ENCODE assay signal across 9 cellular contexts in the genomic region with DNA sequence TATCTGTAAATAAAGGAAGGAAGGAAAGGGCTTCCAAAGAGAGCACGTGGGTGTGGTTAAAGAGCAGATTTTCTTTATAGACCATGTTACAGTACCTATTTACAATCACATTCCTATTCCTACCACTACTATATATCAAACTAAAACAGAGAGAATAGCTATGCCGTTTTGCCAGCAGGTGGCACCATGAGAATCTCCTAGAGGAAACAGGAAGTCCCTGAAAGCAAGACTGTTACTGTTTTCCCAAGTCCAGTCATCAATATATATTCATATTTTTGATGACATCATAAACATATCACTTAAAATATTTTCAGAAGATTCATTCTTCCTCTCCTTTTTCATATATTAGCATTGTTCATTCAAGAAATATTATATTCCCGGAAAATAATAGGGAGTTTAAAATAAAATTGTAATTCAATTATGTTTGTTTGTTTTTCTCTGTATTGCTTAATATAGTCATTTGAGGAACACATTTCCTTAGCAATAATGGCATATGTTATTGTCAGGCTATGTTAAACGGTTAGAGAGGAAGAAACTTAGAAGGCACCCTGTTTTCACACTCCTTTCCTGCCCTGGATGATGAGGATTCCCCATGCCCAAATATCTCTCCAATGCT. TPM values are rescaled to one million over a fixed set of nuclear protein-coding genes. Genes with fewer than 3 reads are reported as not detected.
DNase-seq lines count a peak whose midpoint lies in the region; ATAC-seq and TF ChIP-seq lines count a peak whose summit lies in the region.
"Had no signal": no experiment of that assay in that cellular context is flagged by ENCODE, and none has a peak within 500 bp of the region (broad histone marks: within the 10 kb centered on the region; RNA-seq: fewer than 3 reads in every experiment).

No MANE protein-coding gene starts in this region.

- H3K36me3 Mint-ChIP-seq in CD8-positive, alpha-beta T cell = no peaks in the 10 kb centered on the region
- no peaks in the 10 kb centered on the region for H3K36me3 Mint-ChIP-seq in activated CD4-positive, alpha-beta memory T cell treated with anti-CD3 and anti-CD28 coated beads, Interleukin-2, amount 10 ng/mL, durations not matched to agents 7 days and 5 days (ENCODE audit: low read depth)
- no peaks in the 10 kb centered on the region for H3K36me3 Mint-ChIP-seq in nephron progenitor cell (ENCODE audit: low read depth)

- no peaks in the 10 kb centered on the region for H3K9me3 ChIP-seq in CD8-positive, alpha-beta T cell (ENCODE audit: low read length)
- H3K9me3 ChIP-seq in esophagus squamous epithelium = no peaks in the 10 kb centered on the region
- no peaks in the 10 kb centered on the region for H3K9me3 ChIP-seq in tibial artery

- peaks cover 4% of the 10 kb centered on the region for H3K27me3 Mint-ChIP-seq in CD8-positive, alpha-beta T cell (ENCODE audit: low read depth)
- peaks cover 8% of the 10 kb centered on the region for H3K27me3 Mint-ChIP-seq in activated CD4-positive, alpha-beta memory T cell treated with anti-CD3 and anti-CD28 coated beads, Interleukin-2, amount 10 ng/mL, durations not matched to agents 7 days and 5 days
- H3K27me3 Mint-ChIP-seq in nephron progenitor cell (ENCODE audit: low read depth, poor library complexity) = peaks cover 4% of the 10 kb centered on the region

- no peak overlapping the region for H3K27ac Mint-ChIP-seq in CD8-positive, alpha-beta T cell
- no peak overlapping the region for H3K27ac Mint-ChIP-seq in activated CD4-positive, alpha-beta memory T cell treated with anti-CD3 and anti-CD28 coated beads, Interleukin-2, amount 10 ng/mL, durations not matched to agents 7 days and 5 days
- no peak overlapping the region for H3K27ac Mint-ChIP-seq in nephron progenitor cell

- H3K27ac ChIP-seq in CD8-positive, alpha-beta T cell (ENCODE audit: low read depth, low read length) = no peak overlapping the region
- H3K27ac ChIP-seq in esophagus squamous epithelium = no peak overlapping the region
- peak overlapping the region; percentile 62 to 88 for H3K27ac ChIP-seq in tibial artery

- POLR2A ChIA-PET in CD8-positive, alpha-beta T cell (lab: Charles Lee) = no interaction called here
- POLR2A ChIA-PET in activated CD4-positive, alpha-beta memory T cell treated with anti-CD3 and anti-CD28 coated beads, Interleukin-2, amount 10 ng/mL, durations not matched to agents 7 days and 5 days (lab: Charles Lee) = interaction anchor here (1.2 kb wide), 1 partner anchor 467 kb away, joined by 4 read pairs; the partner anchor contains the start of gene NUF2

- H3K4me3 Mint-ChIP-seq in CD8-positive, alpha-beta T cell = no peak overlapping the region
- H3K4me3 Mint-ChIP-seq in activated CD4-positive, alpha-beta memory T cell treated with anti-CD3 and anti-CD28 coated beads, Interleukin-2, amount 10 ng/mL, durations not matched to agents 7 days and 5 days = no peak overlapping the region
- H3K4me3 Mint-ChIP-seq in nephron progenitor cell = no peak overlapping the region

- H3K9me3 Mint-ChIP-seq in CD8-positive, alpha-beta T cell = no peaks in the 10 kb centered on the region
- no peaks in the 10 kb centered on the region for H3K9me3 Mint-ChIP-seq in activated CD4-positive, alpha-beta memory T cell treated with anti-CD3 and anti-CD28 coated beads, Interleukin-2, amount 10 ng/mL, durations not matched to agents 7 days and 5 days
- no peaks in the 10 kb centered on the region for H3K9me3 Mint-ChIP-seq in nephron progenitor cell

- no peak overlapping the region for H3K4me3 ChIP-seq in CD8-positive, alpha-beta T cell (ENCODE audit: low read depth, low read length)
- no peak overlapping the region for H3K4me3 ChIP-seq in esophagus squamous epithelium
- H3K4me3 ChIP-seq in tibial artery = no peak overlapping the region

- no peaks in the 10 kb centered on the region for H3K27me3 ChIP-seq in CD8-positive, alpha-beta T cell (ENCODE audit: insufficient read depth, low read length)
- H3K27me3 ChIP-seq in esophagus squamous epithelium (no peaks in the 10 kb centered on the region), tibial artery (no peaks in the 10 kb centered on the region)

- peak in 6 of 7 experiments; percentile 5 to 57 (median 38) for DNase-seq in CD8-positive, alpha-beta T cell
- DNase-seq in HK-2 (ENCODE audit: unreplicated experiment) (peak; percentile 26), NCI-H748 treated with DMSO at 0.1 percent for 48 hours (lab: John Stamatoyannopoulos, UW) (peak; percentile 73), esophagus squamous epithelium (lab: John Stamatoyannopoulos, UW) (no peak), nephron progenitor cell (peak; percentile 69), tibial artery (peak; percentile 54 to 74)
- DNase-seq in activated CD4-positive, alpha-beta memory T cell treated with anti-CD3 and anti-CD28 coated beads, Interleukin-2, amount 10 ng/mL, durations not matched to agents 7 days and 5 days = peak; percentile 56

- H3K36me3 ChIP-seq in CD8-positive, alpha-beta T cell (ENCODE audit: insufficient read depth, low read length) = no peaks in the 10 kb centered on the region
- H3K36me3 ChIP-seq in esophagus squamous epithelium (no peaks in the 10 kb centered on the region), tibial artery (no peaks in the 10 kb centered on the region)

- no peak for TF ChIP-seq POLR2A in esophagus squamous epithelium (IDR thresholded peaks at IDR 0.05)

- intact Hi-C loops in CD8-positive, alpha-beta T cell (cut with DNase I, micrococcal nuclease) = loop anchor here (1.0 kb wide), 1 partner anchor 461 kb away; no protein-coding TSS in a partner anchor
- intact Hi-C loops in esophagus squamous epithelium (cut with DNase I) (no loop called here), tibial artery (cut with DNase I; ENCODE audit: low total_unique reads) (loop anchor here (5.0 kb wide), 1 partner anchor 463 kb away; no protein-coding TSS in a partner anchor)

- CTCF ChIA-PET in CD8-positive, alpha-beta T cell (lab: Charles Lee) = interaction anchor here (0.5 to 4.6 kb wide), 11 partner anchors 10 to 1020 kb away, joined by 3 to 42 read pairs (median 3); no protein-coding TSS in a partner anchor
- CTCF ChIA-PET in activated CD4-positive, alpha-beta memory T cell treated with anti-CD3 and anti-CD28 coated beads, Interleukin-2, amount 10 ng/mL, durations not matched to agents 7 days and 5 days (lab: Charles Lee) = interaction anchor here (0.6 to 2.1 kb wide), 14 partner anchors 7 to 461 kb away, joined by 3 to 31 read pairs (median 4); no protein-coding TSS in a partner anchor

- no peaks in the 10 kb centered on the region for H3K4me1 Mint-ChIP-seq in CD8-positive, alpha-beta T cell (ENCODE audit: low read depth)
- no peaks in the 10 kb centered on the region for H3K4me1 Mint-ChIP-seq in activated CD4-positive, alpha-beta memory T cell treated with anti-CD3 and anti-CD28 coated beads, Interleukin-2, amount 10 ng/mL, durations not matched to agents 7 days and 5 days
- H3K4me1 Mint-ChIP-seq in nephron progenitor cell = no peaks in the 10 kb centered on the region

- WGBS in esophagus squamous epithelium, 2 donors = 26 to 33% methylated on average over 4 of the region's 4 CpGs

- no peak for ATAC-seq in CD8-positive, alpha-beta T cell
- peak; percentile 89 for ATAC-seq in GM19351 (IDR thresholded peaks at IDR 0.05; ENCODE audit: unreplicated experiment)

- peak; percentile 68 for TF ChIP-seq CTCF in CD8-positive, alpha-beta T cell (IDR thresholded peaks at IDR 0.05)
- peak; percentile 31 to 70 (median 60) for TF ChIP-seq CTCF in esophagus squamous epithelium (IDR thresholded peaks at IDR 0.05)
- peak; percentile 82 for TF ChIP-seq CTCF in nephron progenitor cell (IDR thresholded peaks at IDR 0.05)
- peak; percentile 64 to 75 for TF ChIP-seq CTCF in tibial artery (IDR thresholded peaks at IDR 0.05)

- H3K4me1 ChIP-seq in CD8-positive, alpha-beta T cell (ENCODE audit: insufficient read depth, low read length) = no peaks in the 10 kb centered on the region
- H3K4me1 ChIP-seq in esophagus squamous epithelium (peaks cover 0 to 13% (median 3%) of the 10 kb centered on the region in 3 donors), tibial artery (peaks cover 0 to 49% (median 10%) of the 10 kb centered on the region in 4 donors)

RNA-seq across cellular contexts. Expression of gene CCDC190, which starts 6.6 kb away (rescaled TPM):
- not detected for total RNA-seq in CD8-positive, alpha-beta T cell
- not detected for total RNA-seq in activated CD4-positive, alpha-beta memory T cell treated with anti-CD3 and anti-CD28 coated beads, Interleukin-2, amount 10 ng/mL, durations not matched to agents 7 days and 5 days
- 1 to 10 TPM; 1.5 to 4.8 (median 2.3) TPM for total RNA-seq in esophagus squamous epithelium
- total RNA-seq: T-helper 2 cell treated with Interferon-gamma antibody and Interleukin-4, amounts not matched to agents 100 ng/mL and 5 ng/mL, for 36 hours had no signal

Comparison
In these comparisons a context has a peak if more than half of its experiments do, and no peak if none do; other contexts are left out.
1. H3K27ac ChIP-seq: peak in tibial artery (2 of 2); none in CD8-positive, alpha-beta T cell (single experiment) and esophagus squamous epithelium (0 of 4).
2. Peak in every context shown above with its lines, with median percentiles within 50 percentile points of each other: CTCF ChIP-seq.